ENCODE assay signal across 21 cellular contexts in the genomic region with DNA sequence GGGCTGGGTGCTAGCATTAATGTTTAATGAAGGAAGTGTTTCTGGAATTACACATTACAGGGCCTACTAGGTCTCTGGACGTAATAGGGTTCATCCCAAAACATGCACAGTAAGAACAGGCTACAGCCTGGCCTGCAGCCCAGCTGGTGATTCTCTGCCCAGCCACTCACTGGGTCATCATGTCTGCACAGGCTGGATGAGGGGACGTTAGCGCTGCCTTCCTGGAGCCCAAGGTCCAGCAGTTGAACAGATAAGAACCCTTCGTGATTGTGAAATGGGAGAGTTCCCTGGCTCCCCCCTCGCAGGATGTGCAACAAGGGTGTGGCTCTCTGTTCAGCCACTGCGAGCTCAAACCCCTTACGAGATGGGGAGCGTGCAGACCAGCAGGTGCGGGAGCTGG.
DNase-seq lines count a peak whose midpoint lies in the region; ATAC-seq lines count a peak whose summit lies in the region.
"Had no signal": no experiment of that assay in that cellular context is flagged by ENCODE, and none has a peak within 500 bp of the region (broad histone marks: within the 10 kb centered on the region; RNA-seq: fewer than 3 reads in every experiment).

No MANE protein-coding gene starts in this region.

- H3K27me3 ChIP-seq in SJCRH30 = no peaks in the 10 kb centered on the region
- H3K27me3 ChIP-seq: BLaER1 had no signal

- peaks cover 4% of the 10 kb centered on the region for H3K4me1 ChIP-seq in SJCRH30

- DNase-seq in NOMO-1 (lab: John Stamatoyannopoulos, UW; ENCODE audit: unreplicated experiment in 2 of 2) (peak; percentile 55 to 65), amniotic epithelial cell (ENCODE audit: low read depth) (peak; percentile 83), iris pigment epithelial cell (ENCODE audit: low read depth) (peak; percentile 50), AG08395 (ENCODE audit: low spot score) (no peak), SJCRH30 (no peak), anterior cingulate cortex (lab: John Stamatoyannopoulos, UW) (no peak)
- DNase-seq: CD4-positive, alpha-beta memory T cell; DND-41; GM23248; H9; HFFc6; MV-4-11; NCI-H1105 treated with DMSO at 0.1 percent for 48 hours; NCI-H1694; NCI-H2081; NCI-H2171 treated with DMSO at 0.1 percent for 48 hours; NCI-H446; NCI-H526 treated with DMSO at 0.1 percent for 48 hours; SIG-M5 had no signal

- no peak overlapping the region for H3K4me3 ChIP-seq in SJCRH30
- H3K4me3 ChIP-seq: BLaER1, GM23248 had no signal

- H3K27ac ChIP-seq in SJCRH30 = no peak overlapping the region
- H3K27ac ChIP-seq: BLaER1, GM23248 had no signal

- peaks cover 5% of the 10 kb centered on the region; the same call in 1 of the 2 replicates for H3K9me3 ChIP-seq in SJCRH30 (replicated peaks)

- no peak for ATAC-seq in GM18511 (IDR thresholded peaks at IDR 0.05; ENCODE audit: unreplicated experiment)

- no peaks in the 10 kb centered on the region for H3K36me3 ChIP-seq in SJCRH30
- H3K36me3 ChIP-seq: BLaER1 had no signal

Comparison
In these comparisons a context has a peak if more than half of its experiments do, and no peak if none do; other contexts are left out.
1. DNase-seq: peak in NOMO-1 (2 of 2), amniotic epithelial cell (single experiment) and iris pigment epithelial cell (single experiment); none in AG08395 (single experiment), SJCRH30 (0 of 2) and anterior cingulate cortex (0 of 58).